ENCODE assay signal across 14 cellular contexts in the genomic region with DNA sequence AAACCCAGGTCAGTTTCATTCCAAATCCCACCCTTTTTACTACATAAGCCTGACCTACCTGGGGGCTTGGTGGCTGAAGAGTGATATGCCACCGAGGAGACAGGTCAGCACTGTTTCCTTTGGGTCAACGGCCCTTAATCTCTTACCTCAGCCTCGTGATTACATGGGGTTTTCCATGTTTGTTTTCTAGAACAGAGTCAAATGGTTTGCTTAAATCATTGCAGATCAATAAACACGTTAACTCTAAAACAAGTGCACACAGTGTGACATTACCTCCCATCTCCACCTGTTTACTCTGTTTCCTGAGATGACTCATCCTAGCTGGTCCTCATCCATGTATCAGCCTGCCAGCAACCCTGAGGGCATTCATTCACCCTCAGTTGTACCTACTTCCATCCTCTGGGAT. TPM values are rescaled to one million over a fixed set of nuclear protein-coding genes. Genes with fewer than 3 reads are reported as not detected.
A peak's percentile ranks its signal among the peaks of the same experiment; 100 is the strongest.
DNase-seq lines count a peak whose midpoint lies in the region; ATAC-seq, FAIRE-seq and TF ChIP-seq lines count a peak whose summit lies in the region.
"Had no signal": no experiment of that assay in that cellular context is flagged by ENCODE, and none has a peak within 500 bp of the region (broad histone marks: within the 10 kb centered on the region; RNA-seq: fewer than 3 reads in every experiment).

No MANE protein-coding gene starts in this region.

- TF ChIP-seq CTCF in A549 (IDR thresholded peaks at IDR 0.05): no peak
- no peak for TF ChIP-seq CTCF in coronary artery (IDR thresholded peaks at IDR 0.05)

- H3K4me1 ChIP-seq in A549: peaks cover 16% of the 10 kb centered on the region

- POLR2A ChIA-PET in A549 (lab: Yijun Ruan, JAX) (interaction anchor here (3.1 kb wide), 1 partner anchor 41 kb away, joined by 24 read pairs; the partner anchor contains the start of gene TP53BP2), HEK293T (lab: Yijun Ruan, JAX) (no interaction called here)

- TF ChIP-seq RAD21 in A549 (conservative IDR thresholded peaks at IDR 0.05 in 1 of 2, IDR thresholded peaks at IDR 0.05 in 1 of 2): no peak

- ATAC-seq in A549: no peak
- ATAC-seq in esophagus mucosa: peak; percentile 69
- ATAC-seq in GM21717 (IDR thresholded peaks at IDR 0.05; ENCODE audit: unreplicated experiment): no peak
- ATAC-seq: stimulated activated memory B cell treated with anti-CD40 and anti-IgM and Interleukin-4, amounts not matched to agents 10 μg/mL and 1 μg/mL and 100 μg/mL, for 72 hours had no signal

- H3K27ac ChIP-seq in A549 (no peak overlapping the region), coronary artery (no peak overlapping the region)

- no peak for TF ChIP-seq POLR2A in A549 (IDR thresholded peaks at IDR 0.05; ENCODE audit: low read length)

- no peaks in the 10 kb centered on the region for H3K9me3 ChIP-seq in A549

- WGBS in A549 (ENCODE audit: missing lambda C conversion rate): 49% methylated on average over 4 of the region's 4 CpGs

- FAIRE-seq in A549 (lab: Jason Lieb, UNC): no peak
- FAIRE-seq: H54 had no signal

- DNase-seq in A549 (ENCODE audit: low read depth in 1 of 2, low spot score in 1 of 2): no peak
- DNase-seq in ELF-1 (ENCODE audit: low read depth, low spot score): peak; percentile 12
- peak; percentile 6 for DNase-seq in NCI-H460 (ENCODE audit: extremely low read depth, low read depth)
- no peak for DNase-seq in OCI-M1 (lab: John Stamatoyannopoulos, UW)
- DNase-seq in coronary artery (ENCODE audit: low spot score): no peak
- DNase-seq in HEK293T (ENCODE audit: extremely low spot score): no peak
- DNase-seq: brain microvascular endothelial cell; NCI-H1105 treated with DMSO at 0.1 percent for 48 hours; NK-92 treated with Interleukin-12 subunit alpha and Interleukin-12 subunit beta, amount 100 ng/mL, for 24 hours; SIG-M5 had no signal

- no peak for TF ChIP-seq EP300 in A549 (IDR thresholded peaks at IDR 0.05)

- H3K4me3 ChIP-seq in A549 (no peak overlapping the region), coronary artery (no peak overlapping the region)

- H3K4me2 ChIP-seq in A549: no peak overlapping the region

- CTCF ChIA-PET in A549 (lab: Yijun Ruan, JAX): interaction anchor here (1.6 kb wide), 1 partner anchor 41 kb away, joined by 8 read pairs; the partner anchor contains the start of gene TP53BP2
- CTCF ChIA-PET in HEK293T (lab: Yijun Ruan, JAX): no interaction called here

TF ChIP-seq in A549, 52 proteins besides CTCF, POLR2A, EP300 and RAD21:
- TF ChIP-seq FOSL2 (IDR thresholded peaks at IDR 0.05): no peak
- 0 out of 2 replicates have a peak, but pooled peaks have one; percentile 20 for TF ChIP-seq FOSL2 (CRISPR knock-in tag; IDR thresholded peaks at IDR 0.05)
- TF ChIP-seq HMGXB4 (CRISPR knock-in tag; IDR thresholded peaks at IDR 0.05; ENCODE audit: borderline replicate concordance): no peak

TF ChIP-seq in HEK293T, 16 proteins besides CTCF, POLR2A, EP300 and RAD21:
- no peak for TF ChIP-seq LEF1 (IDR thresholded peaks at IDR 0.05; ENCODE audit: borderline replicate concordance)
- TF ChIP-seq NFRKB (IDR thresholded peaks at IDR 0.05): no peak
- no peak for TF ChIP-seq TARDBP (IDR thresholded peaks at IDR 0.05)
- no peak for TF ChIP-seq FOXM1 (IDR thresholded peaks at IDR 0.05; ENCODE audit: borderline replicate concordance)
- TF ChIP-seq HDGF (IDR thresholded peaks at IDR 0.05; ENCODE audit: borderline replicate concordance): no peak
- no peak for TF ChIP-seq BHLHE40 (IDR thresholded peaks at IDR 0.05; ENCODE audit: borderline replicate concordance)
- TF ChIP-seq ARNT (IDR thresholded peaks at IDR 0.05): no peak
- TF ChIP-seq SUZ12 (IDR thresholded peaks at IDR 0.05): no peak
- TF ChIP-seq CTBP1 (IDR thresholded peaks at IDR 0.05; ENCODE audit: borderline replicate concordance): no peak
- no peak for TF ChIP-seq ZNF384 (IDR thresholded peaks at IDR 0.05)
- no peak for TF ChIP-seq L3MBTL2 (conservative IDR thresholded peaks at IDR 0.05)
- TF ChIP-seq ELF4 (IDR thresholded peaks at IDR 0.05): no peak

RNA-seq across cellular contexts. Expression of gene TP53BP2, which starts 40.8 kb away (rescaled TPM):
- polyA plus RNA-seq in A549 (2011; rRNA removed): 33.0 and 33.5 TPM in 2 replicates
- 8.6 and 10.6 TPM in 2 replicates for polyA plus RNA-seq in A549 (2012; cell fraction: cytosol; rRNA removed)
- 9.4 and 12.5 TPM in 2 replicates for polyA plus RNA-seq in A549 (2012; cell fraction: nucleus; rRNA removed)
- polyA plus RNA-seq in A549 (2017; fragmentation: RNase III; extraction: RNeasy Plus Mini Kit Qiagen cat#74134 plus additional on column Dnase treatment): 14.0 to 14.4 TPM (median 14.3 TPM) in 3 replicates
- 61.5 and 62.0 TPM in 2 replicates for polyA minus RNA-seq in A549 (2011; rRNA and poly(A)+ RNA removed)
- total RNA-seq in NCI-H460 (2014; rRNA removed; shearing (Covaris generic)): 27.0 and 27.2 TPM in 2 replicates
- 15.1 and 18.2 TPM in 2 replicates for polyA plus RNA-seq in NCI-H460 (2014; cell fraction: nucleus; rRNA removed)
- 26.0 TPM for total RNA-seq in esophagus mucosa

Comparison
In these comparisons a context has a peak if more than half of its experiments do, and no peak if none do; other contexts are left out.
1. DNase-seq: peak in ELF-1 (single experiment) and NCI-H460 (single experiment); none in A549 (0 of 2), OCI-M1 (single experiment), coronary artery (single experiment) and HEK293T (single experiment).